Comparison of ENCODE assay signal across 1 cellular context in genomic region chr11:75576445-75577049, GRCh38.
TF ChIP-seq lines count a peak whose summit lies in the region.

No MANE protein-coding gene starts in this region.

TF ChIP-seq in WTC11, 78 proteins besides CTCF, POLR2A, EP300 and RAD21 (continued from another document):
- 0 out of 2 replicates have a peak, but pooled peaks have one; percentile 85 for TF ChIP-seq AFF4 (CRISPR knock-in tag; IDR thresholded peaks at IDR 0.05; ENCODE audit: borderline replicate concordance)
- TF ChIP-seq ZNF138 (CRISPR knock-in tag; conservative IDR thresholded peaks at IDR 0.05), result no peak
- TF ChIP-seq HMGXB4 (CRISPR knock-in tag; IDR thresholded peaks at IDR 0.05), result no peak
- 0 out of 2 replicates have a peak, but pooled peaks have one; percentile 55 for TF ChIP-seq IRF1 (CRISPR knock-in tag; IDR thresholded peaks at IDR 0.05)
